8 cellular contexts compared by ENCODE assay signal in genomic region chr19:52689804-52690394, GRCh38. TPM values are rescaled to one million over a fixed set of nuclear protein-coding genes. Genes with fewer than 3 reads are reported as not detected.
DNase-seq lines count a peak whose midpoint lies in the region; ATAC-seq and TF ChIP-seq lines count a peak whose summit lies in the region.

No MANE protein-coding gene starts in this region.

- ATAC-seq in HG03439 (IDR thresholded peaks at IDR 0.05; ENCODE audit: unreplicated experiment), result peak; percentile 38
- peak; percentile 67 to 72 for ATAC-seq in lower lobe of right lung

- intact Hi-C loops in lower lobe of right lung (cut with DNase I), result no loop called here

- DNase-seq in NCI-H748 (lab: John Stamatoyannopoulos, UW; ENCODE audit: unreplicated experiment) (peak; percentile 57), NCI-H748 treated with DMSO at 0.1 percent for 48 hours (lab: John Stamatoyannopoulos, UW) (no peak), coronary artery (ENCODE audit: low spot score) (peak; percentile 79), lower lobe of right lung (peak; percentile 66), SIG-M5 (lab: John Stamatoyannopoulos, UW) (no peak)
- peak; percentile 58 for DNase-seq in activated CD4-positive, CD25-positive, alpha-beta regulatory T cell treated with anti-CD3 and anti-CD28 coated beads, Interleukin-2, amount 50 U/mL, for 72 hours
- peak; percentile 6 for DNase-seq in stimulated activated CD8-positive, alpha-beta memory T cell treated with anti-CD3 and anti-CD28 coated beads, Interleukin-15, amount 100 ng/mL, for 24 hours (ENCODE audit: low read depth)

- H3K4me3 ChIP-seq in coronary artery (peak overlapping the region; percentile 79), lower lobe of right lung (peak overlapping the region; percentile 65)

- H3K27me3 ChIP-seq in lower lobe of right lung (ENCODE audit: low read depth), result no peaks in the 10 kb centered on the region

- H3K9me3 ChIP-seq in lower lobe of right lung, result no peaks in the 10 kb centered on the region

- H3K4me1 ChIP-seq in lower lobe of right lung, result peaks cover 14% of the 10 kb centered on the region

- TF ChIP-seq CTCF in coronary artery (IDR thresholded peaks at IDR 0.05), result no peak
- TF ChIP-seq CTCF in lower lobe of right lung (IDR thresholded peaks at IDR 0.05), result no peak

- H3K27ac ChIP-seq in coronary artery, result peak overlapping the region; percentile 84 to 97
- H3K27ac ChIP-seq in lower lobe of right lung, result peak overlapping the region; percentile 86

- no peaks in the 10 kb centered on the region for H3K36me3 ChIP-seq in lower lobe of right lung

RNA-seq across cellular contexts. Expression of gene ZNF611, which starts 44.9 kb away (rescaled TPM):
- 24.4 TPM for total RNA-seq in lower lobe of right lung

RNA-seq across cellular contexts. Expression of gene ZNF83, which starts 51.7 kb away (rescaled TPM):
- total RNA-seq in lower lobe of right lung, result 47.9 TPM

Comparison
In these comparisons a context has a peak if more than half of its experiments do, and no peak if none do; other contexts are left out.
1. DNase-seq: peak in NCI-H748 (single experiment), activated CD4-positive, CD25-positive, alpha-beta regulatory T cell treated with anti-CD3 and anti-CD28 coated beads, Interleukin-2, amount 50 U/mL, for 72 hours (single experiment), coronary artery (single experiment), lower lobe of right lung (single experiment) and stimulated activated CD8-positive, alpha-beta memory T cell treated with anti-CD3 and anti-CD28 coated beads, Interleukin-15, amount 100 ng/mL, for 24 hours (single experiment); none in NCI-H748 treated with DMSO at 0.1 percent for 48 hours (single experiment) and SIG-M5 (single experiment).